ENCODE assay signal across 1 cellular context in the genomic region with DNA sequence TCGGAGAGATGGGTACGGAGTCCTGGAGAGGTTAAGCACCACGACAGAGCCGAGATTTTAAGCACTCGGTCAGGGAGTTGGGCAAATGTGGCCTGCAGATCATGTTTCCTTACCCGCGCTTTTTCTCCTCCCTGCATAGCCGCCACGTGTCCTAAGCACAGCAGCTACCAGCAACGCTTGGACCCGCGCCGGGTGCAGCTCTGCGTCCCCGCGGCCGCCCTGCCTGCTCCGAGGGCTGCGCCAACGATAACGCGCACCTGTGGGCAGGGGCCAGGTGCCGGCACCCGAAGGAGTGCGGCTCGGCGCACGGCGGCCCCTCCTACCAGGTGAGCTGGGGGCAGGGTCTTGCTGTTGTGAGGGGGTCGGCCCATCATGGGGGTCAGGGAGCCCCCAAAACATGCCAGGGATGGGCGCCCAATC.
TF ChIP-seq lines count a peak whose summit lies in the region.

No MANE protein-coding gene starts in this region.

TF ChIP-seq in HepG2, 621 proteins besides CTCF, POLR2A, EP300 and RAD21:
- TF ChIP-seq, protein P1, sequence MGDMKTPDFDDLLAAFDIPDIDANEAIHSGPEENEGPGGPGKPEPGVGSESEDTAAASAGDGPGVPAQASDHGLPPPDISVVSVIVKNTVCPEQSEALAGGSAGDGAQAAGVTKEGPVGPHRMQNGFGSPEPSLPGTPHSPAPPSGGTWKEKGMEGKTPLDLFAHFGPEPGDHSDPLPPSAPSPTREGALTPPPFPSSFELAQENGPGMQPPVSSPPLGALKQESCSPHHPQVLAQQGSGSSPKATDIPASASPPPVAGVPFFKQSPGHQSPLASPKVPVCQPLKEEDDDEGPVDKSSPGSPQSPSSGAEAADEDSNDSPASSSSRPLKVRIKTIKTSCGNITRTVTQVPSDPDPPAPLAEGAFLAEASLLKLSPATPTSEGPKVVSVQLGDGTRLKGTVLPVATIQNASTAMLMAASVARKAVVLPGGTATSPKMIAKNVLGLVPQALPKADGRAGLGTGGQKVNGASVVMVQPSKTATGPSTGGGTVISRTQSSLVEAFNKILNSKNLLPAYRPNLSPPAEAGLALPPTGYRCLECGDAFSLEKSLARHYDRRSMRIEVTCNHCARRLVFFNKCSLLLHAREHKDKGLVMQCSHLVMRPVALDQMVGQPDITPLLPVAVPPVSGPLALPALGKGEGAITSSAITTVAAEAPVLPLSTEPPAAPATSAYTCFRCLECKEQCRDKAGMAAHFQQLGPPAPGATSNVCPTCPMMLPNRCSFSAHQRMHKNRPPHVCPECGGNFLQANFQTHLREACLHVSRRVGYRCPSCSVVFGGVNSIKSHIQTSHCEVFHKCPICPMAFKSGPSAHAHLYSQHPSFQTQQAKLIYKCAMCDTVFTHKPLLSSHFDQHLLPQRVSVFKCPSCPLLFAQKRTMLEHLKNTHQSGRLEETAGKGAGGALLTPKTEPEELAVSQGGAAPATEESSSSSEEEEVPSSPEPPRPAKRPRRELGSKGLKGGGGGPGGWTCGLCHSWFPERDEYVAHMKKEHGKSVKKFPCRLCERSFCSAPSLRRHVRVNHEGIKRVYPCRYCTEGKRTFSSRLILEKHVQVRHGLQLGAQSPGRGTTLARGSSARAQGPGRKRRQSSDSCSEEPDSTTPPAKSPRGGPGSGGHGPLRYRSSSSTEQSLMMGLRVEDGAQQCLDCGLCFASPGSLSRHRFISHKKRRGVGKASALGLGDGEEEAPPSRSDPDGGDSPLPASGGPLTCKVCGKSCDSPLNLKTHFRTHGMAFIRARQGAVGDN (CRISPR knock-in tag; IDR thresholded peaks at IDR 0.05): peak; percentile 56
- TF ChIP-seq, protein P2, sequence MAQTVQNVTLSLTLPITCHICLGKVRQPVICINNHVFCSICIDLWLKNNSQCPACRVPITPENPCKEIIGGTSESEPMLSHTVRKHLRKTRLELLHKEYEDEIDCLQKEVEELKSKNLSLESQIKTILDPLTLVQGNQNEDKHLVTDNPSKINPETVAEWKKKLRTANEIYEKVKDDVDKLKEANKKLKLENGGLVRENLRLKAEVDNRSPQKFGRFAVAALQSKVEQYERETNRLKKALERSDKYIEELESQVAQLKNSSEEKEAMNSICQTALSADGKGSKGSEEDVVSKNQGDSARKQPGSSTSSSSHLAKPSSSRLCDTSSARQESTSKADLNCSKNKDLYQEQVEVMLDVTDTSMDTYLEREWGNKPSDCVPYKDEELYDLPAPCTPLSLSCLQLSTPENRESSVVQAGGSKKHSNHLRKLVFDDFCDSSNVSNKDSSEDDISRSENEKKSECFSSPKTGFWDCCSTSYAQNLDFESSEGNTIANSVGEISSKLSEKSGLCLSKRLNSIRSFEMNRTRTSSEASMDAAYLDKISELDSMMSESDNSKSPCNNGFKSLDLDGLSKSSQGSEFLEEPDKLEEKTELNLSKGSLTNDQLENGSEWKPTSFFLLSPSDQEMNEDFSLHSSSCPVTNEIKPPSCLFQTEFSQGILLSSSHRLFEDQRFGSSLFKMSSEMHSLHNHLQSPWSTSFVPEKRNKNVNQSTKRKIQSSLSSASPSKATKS (CRISPR knock-in tag; IDR thresholded peaks at IDR 0.05): no peak
- TF ChIP-seq ETV6 (CRISPR knock-in tag; conservative IDR thresholded peaks at IDR 0.05): no peak
- 0 out of 2 replicates have a peak, but pooled peaks have one; percentile 32 for TF ChIP-seq SALL1 (CRISPR knock-in tag; IDR thresholded peaks at IDR 0.05)
- TF ChIP-seq, protein P3, sequence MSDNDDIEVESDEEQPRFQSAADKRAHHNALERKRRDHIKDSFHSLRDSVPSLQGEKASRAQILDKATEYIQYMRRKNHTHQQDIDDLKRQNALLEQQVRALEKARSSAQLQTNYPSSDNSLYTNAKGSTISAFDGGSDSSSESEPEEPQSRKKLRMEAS (IDR thresholded peaks at IDR 0.05): 0 out of 2 replicates have a peak, but pooled peaks have one; percentile 23
- no peak for TF ChIP-seq RCOR2 (CRISPR knock-in tag; IDR thresholded peaks at IDR 0.05)
- TF ChIP-seq, protein P4, sequence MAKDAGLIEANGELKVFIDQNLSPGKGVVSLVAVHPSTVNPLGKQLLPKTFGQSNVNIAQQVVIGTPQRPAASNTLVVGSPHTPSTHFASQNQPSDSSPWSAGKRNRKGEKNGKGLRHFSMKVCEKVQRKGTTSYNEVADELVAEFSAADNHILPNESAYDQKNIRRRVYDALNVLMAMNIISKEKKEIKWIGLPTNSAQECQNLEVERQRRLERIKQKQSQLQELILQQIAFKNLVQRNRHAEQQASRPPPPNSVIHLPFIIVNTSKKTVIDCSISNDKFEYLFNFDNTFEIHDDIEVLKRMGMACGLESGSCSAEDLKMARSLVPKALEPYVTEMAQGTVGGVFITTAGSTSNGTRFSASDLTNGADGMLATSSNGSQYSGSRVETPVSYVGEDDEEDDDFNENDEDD (CRISPR knock-in tag; IDR thresholded peaks at IDR 0.05; ENCODE audit: borderline replicate concordance): 0 out of 2 replicates have a peak, but pooled peaks have one; percentile 15
- TF ChIP-seq ZNF768 (CRISPR knock-in tag; IDR thresholded peaks at IDR 0.05): peak; percentile 14; the same call in 1 of the 2 replicates
- TF ChIP-seq, protein P5, sequence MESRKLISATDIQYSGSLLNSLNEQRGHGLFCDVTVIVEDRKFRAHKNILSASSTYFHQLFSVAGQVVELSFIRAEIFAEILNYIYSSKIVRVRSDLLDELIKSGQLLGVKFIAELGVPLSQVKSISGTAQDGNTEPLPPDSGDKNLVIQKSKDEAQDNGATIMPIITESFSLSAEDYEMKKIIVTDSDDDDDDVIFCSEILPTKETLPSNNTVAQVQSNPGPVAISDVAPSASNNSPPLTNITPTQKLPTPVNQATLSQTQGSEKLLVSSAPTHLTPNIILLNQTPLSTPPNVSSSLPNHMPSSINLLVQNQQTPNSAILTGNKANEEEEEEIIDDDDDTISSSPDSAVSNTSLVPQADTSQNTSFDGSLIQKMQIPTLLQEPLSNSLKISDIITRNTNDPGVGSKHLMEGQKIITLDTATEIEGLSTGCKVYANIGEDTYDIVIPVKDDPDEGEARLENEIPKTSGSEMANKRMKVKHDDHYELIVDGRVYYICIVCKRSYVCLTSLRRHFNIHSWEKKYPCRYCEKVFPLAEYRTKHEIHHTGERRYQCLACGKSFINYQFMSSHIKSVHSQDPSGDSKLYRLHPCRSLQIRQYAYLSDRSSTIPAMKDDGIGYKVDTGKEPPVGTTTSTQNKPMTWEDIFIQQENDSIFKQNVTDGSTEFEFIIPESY (CRISPR knock-in tag; IDR thresholded peaks at IDR 0.05): 0 out of 2 replicates have a peak, but pooled peaks have one; percentile 16
